13 cellular contexts compared by ENCODE assay signal in the genomic region with DNA sequence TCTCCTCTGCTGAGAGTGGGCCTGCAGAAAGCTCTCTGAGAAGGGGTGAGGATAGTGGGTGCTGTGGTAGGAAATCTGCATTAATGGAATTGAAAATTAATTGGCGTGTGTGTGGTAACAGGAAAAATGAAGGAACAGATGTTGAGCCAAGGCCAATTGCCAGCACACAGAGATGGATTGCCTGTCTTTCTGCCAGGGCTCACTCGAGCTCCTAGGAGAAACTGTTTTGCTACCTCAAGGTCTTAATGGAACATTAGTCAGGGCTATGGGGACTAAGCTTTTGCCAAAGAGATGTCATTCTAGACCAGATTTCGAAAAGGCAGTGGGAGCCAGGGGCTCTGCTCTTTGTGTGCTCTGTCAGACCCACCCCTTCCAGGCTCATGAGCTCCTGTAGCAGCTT.
"Had no signal": no experiment of that assay in that cellular context is flagged by ENCODE, and none has a peak within 500 bp of the region (broad histone marks: within the 10 kb centered on the region; RNA-seq: fewer than 3 reads in every experiment).

No MANE protein-coding gene starts in this region.

- ATAC-seq: foreskin keratinocyte; natural killer cell; stimulated activated memory B cell treated with anti-CD40 and anti-IgM and Interleukin-4, amounts not matched to agents 10 μg/mL and 1 μg/mL and 100 μg/mL, for 72 hours had no signal

- DNase-seq: activated CD4-positive, alpha-beta T cell treated with anti-CD3 and anti-CD28 coated beads for 1 hour; activated CD4-positive, alpha-beta T cell treated with anti-CD3 and anti-CD28 coated beads, Interleukin-2, amount 50 U/mL, for 4 hours; activated naive CD4-positive, alpha-beta T cell treated with anti-CD3 and anti-CD28 coated beads, Interleukin-2, amount 50 U/mL, for 16 hours; dorsolateral prefrontal cortex; endodermal cell; foreskin keratinocyte; kidney glomerular epithelial cell; mesendoderm; natural killer cell; nucleus accumbens; stimulated activated CD4-positive, alpha-beta T cell treated with anti-CD3 and anti-CD28 coated beads, Interleukin-2, amount 100 ng/mL, for 48 hours; T-helper 9 cell had no signal

- H3K4me3 ChIP-seq: dorsolateral prefrontal cortex had no signal
